Comparison of ENCODE assay signal across 9 cellular contexts in genomic region chr17:14308636-14308964, GRCh38. TPM values are rescaled to one million over a fixed set of nuclear protein-coding genes. Genes with fewer than 3 reads are reported as not detected.
DNase-seq lines count a peak whose midpoint lies in the region; ATAC-seq, FAIRE-seq and TF ChIP-seq lines count a peak whose summit lies in the region.
"Had no signal": no experiment of that assay in that cellular context is flagged by ENCODE, and none has a peak within 500 bp of the region (broad histone marks: within the 10 kb centered on the region; RNA-seq: fewer than 3 reads in every experiment).

No MANE protein-coding gene starts in this region.

- peak overlapping the region; percentile 55 for H3K27ac ChIP-seq in mesodermal cell (ENCODE audit: low read depth, low read length, severe bottlenecking)

- H3K27me3 Mint-ChIP-seq in activated naive CD4-positive, alpha-beta T cell treated with anti-CD3 and anti-CD28 coated beads, Interleukin-2, amount 50 U/mL, for 24 hours = no peaks in the 10 kb centered on the region
- H3K27me3 Mint-ChIP-seq in type B pancreatic cell = peaks cover 55% of the 10 kb centered on the region

- peaks cover 8% of the 10 kb centered on the region for H3K4me1 ChIP-seq in mesodermal cell (ENCODE audit: control insufficient read depth, insufficient read depth, low read length, poor library complexity, severe bottlenecking)

- no peak for FAIRE-seq in bronchial epithelial cell (lab: Jason Lieb, UNC)

- peaks cover 72% of the 10 kb centered on the region for H3K4me1 Mint-ChIP-seq in activated naive CD4-positive, alpha-beta T cell treated with anti-CD3 and anti-CD28 coated beads, Interleukin-2, amount 50 U/mL, for 24 hours
- H3K4me1 Mint-ChIP-seq in type B pancreatic cell (ENCODE audit: unreplicated experiment) = peaks cover 47% of the 10 kb centered on the region

- 61 to 62% methylated on average over 3 to 4 of the region's 4 CpGs for WGBS in mesodermal cell (ENCODE audit: insufficient coverage in 2 of 2), 2 experiments

- H3K4me3 ChIP-seq in bronchial epithelial cell (ENCODE audit: low read depth, low read length) (peak overlapping the region; percentile 55), mesodermal cell (ENCODE audit: extremely low read depth, insufficient read depth, low read length, poor library complexity, severe bottlenecking) (peak overlapping the region; percentile 45)
- H3K4me3 ChIP-seq: mucosa of descending colon had no signal

- peaks cover 6% of the 10 kb centered on the region for H3K27me3 ChIP-seq in bronchial epithelial cell (ENCODE audit: control insufficient read depth, insufficient read depth, low read length)

- no peak for DNase-seq in activated naive CD4-positive, alpha-beta T cell treated with anti-CD3 and anti-CD28 coated beads, Interleukin-2, amount 50 U/mL, for 16 hours
- DNase-seq in bronchial epithelial cell (ENCODE audit: low read depth) (no peak), type B pancreatic cell (ENCODE audit: extremely low spot score, unreplicated experiment) (no peak), hypothalamus (lab: John Stamatoyannopoulos, UW) (no peak)

- H3K27ac Mint-ChIP-seq in activated naive CD4-positive, alpha-beta T cell treated with anti-CD3 and anti-CD28 coated beads, Interleukin-2, amount 50 U/mL, for 24 hours = peak overlapping the region; percentile 85
- no peak overlapping the region for H3K27ac Mint-ChIP-seq in type B pancreatic cell

- no peaks in the 10 kb centered on the region for H3K9me3 Mint-ChIP-seq in activated naive CD4-positive, alpha-beta T cell treated with anti-CD3 and anti-CD28 coated beads, Interleukin-2, amount 50 U/mL, for 24 hours
- no peaks in the 10 kb centered on the region for H3K9me3 Mint-ChIP-seq in type B pancreatic cell

- ATAC-seq in HG02678 (IDR thresholded peaks at IDR 0.05; ENCODE audit: unreplicated experiment) (no peak), HG03354 (IDR thresholded peaks at IDR 0.05; ENCODE audit: poor library complexity, severe bottlenecking, unreplicated experiment) (no peak)

- H3K9me3 ChIP-seq in mesodermal cell (ENCODE audit: control insufficient read depth, low read length) = no peaks in the 10 kb centered on the region
- H3K9me3 ChIP-seq: mucosa of descending colon had no signal

- H3K36me3 Mint-ChIP-seq in activated naive CD4-positive, alpha-beta T cell treated with anti-CD3 and anti-CD28 coated beads, Interleukin-2, amount 50 U/mL, for 24 hours = peaks cover 10% of the 10 kb centered on the region
- H3K36me3 Mint-ChIP-seq in type B pancreatic cell = peaks cover 9% of the 10 kb centered on the region

- no peaks in the 10 kb centered on the region for H3K36me3 ChIP-seq in bronchial epithelial cell (ENCODE audit: control insufficient read depth, insufficient read depth, low read length)
- H3K36me3 ChIP-seq in mesodermal cell (ENCODE audit: control insufficient read depth, insufficient read depth, low read length) = peaks cover 2% of the 10 kb centered on the region

- peak overlapping the region; percentile 86 for H3K4me3 Mint-ChIP-seq in activated naive CD4-positive, alpha-beta T cell treated with anti-CD3 and anti-CD28 coated beads, Interleukin-2, amount 50 U/mL, for 24 hours
- H3K4me3 Mint-ChIP-seq in type B pancreatic cell = peak overlapping the region; percentile 89

- TF ChIP-seq CTCF in bronchial epithelial cell (IDR thresholded peaks at IDR 0.05; ENCODE audit: insufficient read depth, low read length, severe bottlenecking) (no peak), type B pancreatic cell (conservative IDR thresholded peaks at IDR 0.05) (no peak)

RNA-seq across cellular contexts. Expression of gene HS3ST3B1, which starts 7.7 kb away (rescaled TPM):
- 0.26 and 0.53 TPM in 2 replicates for total RNA-seq in bronchial epithelial cell
- 12.2 TPM for polyA plus RNA-seq in mesodermal cell (2013, experiment 1 of 2)
- polyA plus RNA-seq in mesodermal cell (2013, experiment 2 of 2) = 9.6 TPM
- 6.6 and 12.9 TPM in 2 replicates for total RNA-seq in type B pancreatic cell (ENCODE audit: low replicate concordance)
